17 cellular contexts compared by ENCODE assay signal in genomic region chr15:67307156-67307555, GRCh38. TPM values are rescaled to one million over a fixed set of nuclear protein-coding genes. Genes with fewer than 3 reads are reported as not detected.
A peak's percentile ranks its signal among the peaks of the same experiment; 100 is the strongest.
DNase-seq lines count a peak whose midpoint lies in the region; TF ChIP-seq lines count a peak whose summit lies in the region.
"Had no signal": no experiment of that assay in that cellular context is flagged by ENCODE, and none has a peak within 500 bp of the region (broad histone marks: within the 10 kb centered on the region; RNA-seq: fewer than 3 reads in every experiment).

No MANE protein-coding gene starts in this region.

- H4K20me1 ChIP-seq in GM23248 (ENCODE audit: insufficient read depth): no peaks in the 10 kb centered on the region

- no peak overlapping the region for H3K9ac ChIP-seq in GM23248

- H2AFZ ChIP-seq in GM23248: no peak overlapping the region

- H3F3A ChIP-seq in GM23248 (ENCODE audit: insufficient read depth): no peaks in the 10 kb centered on the region

- peak; percentile 37 for DNase-seq in AG10803 (ENCODE audit: low read depth)
- DNase-seq in GM23248: peak; percentile 62
- DNase-seq in amniotic epithelial cell (ENCODE audit: low read depth): peak; percentile 42
- DNase-seq in iris pigment epithelial cell (ENCODE audit: low read depth): peak; percentile 42
- no peak for DNase-seq in erythroblast (lab: John Stamatoyannopoulos, UW)
- no peak for DNase-seq in activated gamma-delta T cell (lab: John Stamatoyannopoulos, UW)
- DNase-seq in NCI-H2196 (lab: John Stamatoyannopoulos, UW; ENCODE audit: unreplicated experiment): no peak
- DNase-seq: anterior cingulate cortex; C1 segment of cervical spinal cord; H7; KG1; NCI-H1092 treated with DMSO at 0.1 percent for 48 hours; NCI-H526 treated with DMSO at 0.1 percent for 48 hours; ovary; stimulated activated CD4-positive, alpha-beta T cell treated with anti-CD3 and anti-CD28 coated beads, Interleukin-2, amount 100 ng/mL, for 48 hours; T1000 had no signal

- in situ Hi-C loops in GM23248 (cut with MboI): loop anchor here (10.0 kb wide), 1 partner anchor 362 kb away; no protein-coding TSS in a partner anchor

- no peaks in the 10 kb centered on the region for H3K9me3 ChIP-seq in GM23248 (ENCODE audit: low read depth)
- H3K9me3 ChIP-seq: ovary, SJSA1 had no signal

- 0 to 29% methylated on average over 1 of the region's 1 CpG for WGBS in GM23248 (ENCODE audit: low coverage in 1 of 2, low lambda C conversion rate in 2 of 2, missing lambda C conversion rate in 2 of 2), 2 experiments

- no peaks in the 10 kb centered on the region for H3K9me2 ChIP-seq in GM23248 (ENCODE audit: insufficient read depth)

- no peak for TF ChIP-seq POLR2A in erythroblast (IDR thresholded peaks at IDR 0.05; ENCODE audit: low read length)

- no peaks in the 10 kb centered on the region for H3K27me3 ChIP-seq in GM23248 (replicated peaks; ENCODE audit: insufficient read depth)
- H3K27me3 ChIP-seq: ovary, SJSA1 had no signal

- H3K4me3 ChIP-seq in AG10803 (ENCODE audit: low read length) (no peak overlapping the region), GM23248 (no peak overlapping the region)
- H3K4me3 ChIP-seq: ovary, SJSA1 had no signal

- no peaks in the 10 kb centered on the region for H3K36me3 ChIP-seq in GM23248 (ENCODE audit: low read depth)
- H3K36me3 ChIP-seq: ovary, SJSA1 had no signal

- H3K79me2 ChIP-seq in GM23248 (ENCODE audit: insufficient read depth): no peaks in the 10 kb centered on the region

- no peak overlapping the region for H3K27ac ChIP-seq in GM23248
- H3K27ac ChIP-seq: ovary, SJSA1 had no signal

- TF ChIP-seq CTCF in AG10803 (conservative IDR thresholded peaks at IDR 0.05; ENCODE audit: low read length): no peak

- H3K4me2 ChIP-seq in GM23248 (ENCODE audit: unreplicated experiment): no peak overlapping the region

- 0 out of 2 replicates have a peak, but pooled peaks cover 4% of the 10 kb centered on the region for H3K4me1 ChIP-seq in GM23248 (ENCODE audit: insufficient read depth)
- H3K4me1 ChIP-seq: SJSA1 had no signal

RNA-seq across cellular contexts. Expression of gene IQCH, which starts 52.6 kb away (rescaled TPM):
- 1.8 and 4.1 TPM in 2 replicates for total RNA-seq in GM23248 (2014; rRNA removed; shearing (Covaris generic))
- polyA plus RNA-seq in GM23248 (2016; fragmentation: Nextera tagmentation; extraction: Ambion mirVana): 1.8 and 2.1 TPM in 2 replicates

RNA-seq across cellular contexts. Expression of gene AAGAB, which starts 52.7 kb away (rescaled TPM):
- 40.9 and 52.4 TPM in 2 replicates for total RNA-seq in GM23248 (2014; rRNA removed; shearing (Covaris generic))
- polyA plus RNA-seq in GM23248 (2016; fragmentation: Nextera tagmentation; extraction: Ambion mirVana): 43.3 and 44.1 TPM in 2 replicates

Comparison
In these comparisons a context has a peak if more than half of its experiments do, and no peak if none do; other contexts are left out.
1. DNase-seq: peak in AG10803 (single experiment), GM23248 (single experiment), amniotic epithelial cell (single experiment) and iris pigment epithelial cell (single experiment); none in erythroblast (0 of 2), activated gamma-delta T cell (single experiment) and NCI-H2196 (single experiment).